ENCODE assay signal across 15 cellular contexts in the genomic region with DNA sequence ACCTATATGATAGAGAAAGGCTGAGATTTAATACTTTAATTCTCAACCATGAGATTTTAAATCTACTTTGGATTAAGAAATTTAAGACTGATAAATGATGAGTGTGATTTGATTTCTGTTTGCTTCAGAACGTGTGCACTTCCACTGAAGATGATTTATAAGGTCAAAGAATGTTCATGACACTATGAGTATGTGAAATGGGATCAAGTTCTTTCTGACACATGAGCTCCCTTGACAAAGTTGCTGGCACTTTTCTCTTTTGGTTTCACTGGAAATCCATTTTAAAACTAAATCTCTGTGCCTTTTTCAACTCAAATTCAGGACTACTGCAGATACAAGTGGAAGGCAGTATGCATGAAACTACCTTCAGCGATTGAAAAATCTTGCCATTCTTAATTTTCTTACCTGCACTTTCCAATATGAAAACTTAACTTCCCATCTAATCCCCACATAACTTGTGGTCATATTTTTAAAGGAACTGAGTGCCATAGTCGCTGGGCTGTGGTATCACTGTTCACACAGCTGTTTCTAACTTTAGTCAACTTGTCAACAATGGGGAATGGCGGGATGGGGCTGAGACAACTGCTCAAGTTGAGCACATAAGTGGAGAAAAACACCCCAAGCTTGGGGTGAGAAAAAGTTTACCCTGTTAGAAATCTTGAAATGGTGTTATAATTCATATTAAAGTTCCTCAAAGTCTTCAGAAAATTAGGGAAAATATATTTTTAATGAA. TPM values are rescaled to one million over a fixed set of nuclear protein-coding genes. Genes with fewer than 3 reads are reported as not detected.
DNase-seq lines count a peak whose midpoint lies in the region; ATAC-seq and TF ChIP-seq lines count a peak whose summit lies in the region.
"Had no signal": no experiment of that assay in that cellular context is flagged by ENCODE, and none has a peak within 500 bp of the region (broad histone marks: within the 10 kb centered on the region; RNA-seq: fewer than 3 reads in every experiment).

No MANE protein-coding gene starts in this region.

- CTCF ChIA-PET in PC-3 (lab: Charles Lee), result no interaction called here

- H3K79me2 ChIP-seq in PC-3 (ENCODE audit: low read length), result no peaks in the 10 kb centered on the region

- H3K9me2 ChIP-seq in PC-3 (replicated peaks; ENCODE audit: low read length), result no peaks in the 10 kb centered on the region

- no peak overlapping the region for H3K4me2 ChIP-seq in PC-3 (ENCODE audit: low read length)

- H3K27me3 ChIP-seq in PC-3 (ENCODE audit: low read length), result no peaks in the 10 kb centered on the region
- no peaks in the 10 kb centered on the region for H3K27me3 ChIP-seq in thoracic aorta (replicated peaks; ENCODE audit: insufficient read depth)

- H3K9me3 ChIP-seq in PC-3 (ENCODE audit: low read length) (no peaks in the 10 kb centered on the region), thoracic aorta (no peaks in the 10 kb centered on the region)

- no peak for DNase-seq in PC-3
- no peak for DNase-seq in coronary artery (ENCODE audit: low spot score)
- DNase-seq in myocyte (ENCODE audit: low read depth), result peak; percentile 96
- DNase-seq in thoracic aorta (ENCODE audit: low spot score), result no peak
- no peak for DNase-seq in activated CD4-positive, alpha-beta T cell treated with anti-CD3 and anti-CD28 coated beads, Interleukin-2, amount 50 U/mL, for 4 hours
- no peak for DNase-seq in NCI-H82 (lab: John Stamatoyannopoulos, UW)
- no peak for DNase-seq in dermis blood vessel endothelial cell
- DNase-seq: ACHN; CD4-positive, alpha-beta T cell; GM23248; NCI-H1436 treated with DMSO at 0.1 percent for 48 hours; NCI-H2227 treated with DMSO at 0.1 percent for 48 hours; NCI-H69 had no signal

- H4K20me1 ChIP-seq in PC-3 (ENCODE audit: low read length), result no peaks in the 10 kb centered on the region

- no peaks in the 10 kb centered on the region for H3F3A ChIP-seq in PC-3 (ENCODE audit: low read length, unreplicated experiment)

- no peak overlapping the region for H3K27ac ChIP-seq in PC-3 (ENCODE audit: low read length)
- H3K27ac ChIP-seq in coronary artery, result peak overlapping the region; percentile 60 to 73
- H3K27ac ChIP-seq in thoracic aorta, result peak overlapping the region; percentile 50 to 86
- H3K27ac ChIP-seq: GM23248, HL-60 had no signal

- ATAC-seq in PC-3, result no peak
- ATAC-seq in thoracic aorta (ENCODE audit: insufficient number of reproducible peaks, low FRiP score, low read depth), result no peak
- ATAC-seq: K562 had no signal

- H3K4me1 ChIP-seq in PC-3 (ENCODE audit: insufficient read depth, low read length) (peaks cover 28% of the 10 kb centered on the region), thoracic aorta (ENCODE audit: control insufficient read depth in 1 of 2, low read depth in 2 of 2) (peaks cover 26 to 60% of the 10 kb centered on the region in 2 donors)

- TF ChIP-seq CTCF in PC-3 (conservative IDR thresholded peaks at IDR 0.05; ENCODE audit: low read depth, low read length) (no peak), coronary artery (IDR thresholded peaks at IDR 0.05) (no peak), thoracic aorta (IDR thresholded peaks at IDR 0.05) (no peak)

- intact Hi-C loops in PC-3 (cut with micrococcal nuclease), result no loop called here

- BruUV-seq in PC-3 (replicated peaks; lab: Mats Ljungman, UMichigan), result no TSS peak

- POLR2A ChIA-PET in PC-3 (lab: Charles Lee; ENCODE audit: unreplicated experiment), result no interaction called here

- H3K4me3 ChIP-seq in PC-3 (ENCODE audit: low read length) (no peak overlapping the region), coronary artery (no peak overlapping the region), thoracic aorta (no peak overlapping the region)
- H3K4me3 ChIP-seq: GM23248, K562 had no signal

- H3K36me3 ChIP-seq in PC-3 (ENCODE audit: low read depth, low read length) (no peaks in the 10 kb centered on the region), thoracic aorta (no peaks in the 10 kb centered on the region)

- H3K9ac ChIP-seq in PC-3 (ENCODE audit: low read length), result no peak overlapping the region
- H3K9ac ChIP-seq: GM23248 had no signal

- H2AFZ ChIP-seq in PC-3 (ENCODE audit: low read length), result 0 out of 2 replicates have a peak overlapping the region, but pooled peaks have one; percentile 27
- H2AFZ ChIP-seq: GM23248 had no signal

RNA-seq across cellular contexts. Expression of gene TTN, which starts 51.8 kb away (rescaled TPM):
- total RNA-seq in PC-3 (2014; rRNA removed) (0.52 and 1.1 TPM in 2 replicates), myocyte (1,034 and 1,448 TPM in 2 replicates), thoracic aorta (10 to 100 TPM in 1 of 2 donors, 1 to 10 TPM in 1; 7.0 to 16.4 TPM), dermis blood vessel endothelial cell (1.5 and 1.8 TPM in 2 replicates)
- polyA plus RNA-seq in myocyte (2012), result 45.2 TPM
- total RNA-seq: GM23248 had no signal

Comparison
In these comparisons a context has a peak if more than half of its experiments do, and no peak if none do; other contexts are left out.
1. RNA of gene TTN, which starts 51.8 kb away (total RNA-seq): 1,034 to 1,448 TPM in myocyte; 7.0 to 16.4 TPM in thoracic aorta, 1.5 to 1.8 TPM in dermis blood vessel endothelial cell and 0.52 to 1.1 TPM in PC-3; every median in the first group is over 10 times any median in the second.